Comparison of ENCODE assay signal across 1 cellular context in genomic region chr11:13462928-13463778, GRCh38.
TF ChIP-seq lines count a peak whose summit lies in the region.

BTBD10 (minus strand) TSS chr11:13463222; CDS start chr11:13445124, 18,098 bp downstream.

TF ChIP-seq in HepG2, 621 proteins besides CTCF, POLR2A, EP300 and RAD21 (continued from another document and continues in another):
- TF ChIP-seq ZNF687 (CRISPR knock-in tag; IDR thresholded peaks at IDR 0.05), result peak; percentile 91
- no peak for TF ChIP-seq ZNF816 (CRISPR knock-in tag; IDR thresholded peaks at IDR 0.05; ENCODE audit: borderline replicate concordance)
- TF ChIP-seq ZNF281 (CRISPR knock-in tag; IDR thresholded peaks at IDR 0.05; ENCODE audit: borderline replicate concordance), result no peak; the same call in 1 of the 2 replicates
- peak; percentile 92 for TF ChIP-seq ERF (CRISPR knock-in tag; IDR thresholded peaks at IDR 0.05)
- TF ChIP-seq CREB1 (IDR thresholded peaks at IDR 0.05), result no peak
- 0 out of 2 replicates have a peak, but pooled peaks have one; percentile 20 for TF ChIP-seq CREB1 (CRISPR knock-in tag; IDR thresholded peaks at IDR 0.05)
- TF ChIP-seq MIER3 (CRISPR knock-in tag; IDR thresholded peaks at IDR 0.05; ENCODE audit: borderline replicate concordance), result no peak
- TF ChIP-seq NCOR1 (IDR thresholded peaks at IDR 0.05; ENCODE audit: borderline replicate concordance, low read length), result no peak
- peak; percentile 86; the same call in 1 of the 2 replicates for TF ChIP-seq GABPB1 (CRISPR knock-in tag; IDR thresholded peaks at IDR 0.05)
- TF ChIP-seq CEBPB (IDR thresholded peaks at IDR 0.05; ENCODE audit: borderline replicate concordance, low read depth, low read length), result no peak
- TF ChIP-seq HDAC2 (CRISPR knock-in tag; IDR thresholded peaks at IDR 0.05), result peak; percentile 63; the same call in 1 of the 2 replicates
- TF ChIP-seq REL (CRISPR knock-in tag; conservative IDR thresholded peaks at IDR 0.05), result no peak
- TF ChIP-seq KLF6 (CRISPR knock-in tag; IDR thresholded peaks at IDR 0.05), result peak; percentile 82; the same call in 1 of the 2 replicates
- peak; percentile 28; the same call in 1 of the 2 replicates for TF ChIP-seq ZNF143 (CRISPR knock-in tag; IDR thresholded peaks at IDR 0.05)
- 0 out of 2 replicates have a peak, but pooled peaks have one; percentile 27 for TF ChIP-seq TFDP1 (CRISPR knock-in tag; IDR thresholded peaks at IDR 0.05; ENCODE audit: borderline replicate concordance)
- TF ChIP-seq NFAT5 (CRISPR knock-in tag; IDR thresholded peaks at IDR 0.05), result peak; percentile 68; the same call in 1 of the 2 replicates
- TF ChIP-seq MIXL1 (CRISPR knock-in tag; IDR thresholded peaks at IDR 0.05), result no peak
- TF ChIP-seq MTF1 (CRISPR knock-in tag; IDR thresholded peaks at IDR 0.05), result no peak
- no peak for TF ChIP-seq ZUFSP (CRISPR knock-in tag; IDR thresholded peaks at IDR 0.05; ENCODE audit: borderline replicate concordance)
- TF ChIP-seq ZNF704 (CRISPR knock-in tag; IDR thresholded peaks at IDR 0.05; ENCODE audit: borderline replicate concordance), result no peak
- TF ChIP-seq ZNF652 (CRISPR knock-in tag; IDR thresholded peaks at IDR 0.05; ENCODE audit: borderline replicate concordance, low read depth), result peak; percentile 40; the same call in 1 of the 2 replicates
- TF ChIP-seq HMGXB3 (CRISPR knock-in tag; IDR thresholded peaks at IDR 0.05; ENCODE audit: borderline replicate concordance), result peak; percentile 45; the same call in 1 of the 2 replicates
- TF ChIP-seq HOXA5 (CRISPR knock-in tag; IDR thresholded peaks at IDR 0.05), result no peak
- peak; percentile 94 for TF ChIP-seq PHF8 (CRISPR knock-in tag; IDR thresholded peaks at IDR 0.05)
- TF ChIP-seq ZNF678 (CRISPR knock-in tag; IDR thresholded peaks at IDR 0.05), result peak; percentile 35; the same call in 1 of the 2 replicates
- TF ChIP-seq PREB (CRISPR knock-in tag; IDR thresholded peaks at IDR 0.05), result no peak
- TF ChIP-seq HOXA9 (CRISPR knock-in tag; IDR thresholded peaks at IDR 0.05; ENCODE audit: borderline replicate concordance), result no peak
- TF ChIP-seq ZBTB33 (CRISPR knock-in tag; IDR thresholded peaks at IDR 0.05), result no peak
- TF ChIP-seq PHF20 (CRISPR knock-in tag; IDR thresholded peaks at IDR 0.05), result peak; percentile 76
- TF ChIP-seq ESRRA (CRISPR knock-in tag; IDR thresholded peaks at IDR 0.05; ENCODE audit: low read depth), result no peak
